ENCODE assay signal across 11 cellular contexts in the genomic region with DNA sequence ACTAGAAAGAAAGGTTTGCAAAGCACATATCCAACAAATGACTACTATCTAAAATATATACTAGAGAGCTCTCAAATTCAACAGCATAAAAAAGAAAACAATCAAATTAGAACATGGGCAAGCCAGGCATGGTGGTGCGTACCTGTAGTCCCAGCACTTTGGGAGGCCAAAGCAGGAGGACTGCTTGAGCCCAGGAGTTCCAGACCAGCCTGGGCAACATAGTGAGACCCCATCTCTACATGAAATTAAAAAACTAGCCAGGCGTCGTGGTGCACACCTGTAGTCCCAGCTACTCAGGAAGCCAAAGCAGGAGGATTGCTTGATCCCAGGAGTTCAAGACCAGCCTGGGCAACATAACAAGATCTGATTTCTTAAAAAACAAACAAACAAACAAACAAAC. TPM values are rescaled to one million over a fixed set of nuclear protein-coding genes. Genes with fewer than 3 reads are reported as not detected.
A peak's percentile ranks its signal among the peaks of the same experiment; 100 is the strongest.
DNase-seq lines count a peak whose midpoint lies in the region; ATAC-seq, FAIRE-seq and TF ChIP-seq lines count a peak whose summit lies in the region.
"Not testable (repeated sequence)": the region's sequence is repeated elsewhere in the genome, so short reads cannot be mapped to it uniquely, and the experiment has no call there.
"Had no signal": no experiment of that assay in that cellular context is flagged by ENCODE, and none has a peak within 500 bp of the region (broad histone marks: within the 10 kb centered on the region; RNA-seq: fewer than 3 reads in every experiment).

No MANE protein-coding gene starts in this region.

- TF ChIP-seq CTCF in DOHH2 (IDR thresholded peaks at IDR 0.05; ENCODE audit: low read depth, low read length, poor library complexity, severe bottlenecking); K562 (IDR thresholded peaks at IDR 0.05 in 2 of 3, conservative IDR thresholded peaks at IDR 0.05 in 1 of 3; ENCODE audit: insufficient read depth in 2 of 3, low read depth in 1 of 3, low read length in 3 of 3); HepG2 (CRISPR knock-in tag; IDR thresholded peaks at IDR 0.05); psoas muscle (IDR thresholded peaks at IDR 0.05): not testable (repeated sequence)

- H3K4me2 ChIP-seq in DOHH2 (ENCODE audit: low read length) = peak overlapping the region; percentile 65
- H3K4me2 ChIP-seq in K562 (ENCODE audit: insufficient read depth, low read length); HepG2 (ENCODE audit: low read depth, low read length): not testable (repeated sequence)

- not testable (repeated sequence) for H3K9me2 ChIP-seq in DOHH2 (replicated peaks; ENCODE audit: control insufficient read depth, low read length)

- BruUV-seq in K562 (replicated peaks; lab: Mats Ljungman, UMichigan); HepG2 (replicated peaks; lab: Mats Ljungman, UMichigan): not testable (repeated sequence)

- peaks cover 14% of the 10 kb centered on the region for H3K36me3 ChIP-seq in DOHH2 (ENCODE audit: control insufficient read depth, low read length)
- H3K36me3 ChIP-seq in SJSA1; K562 (ENCODE audit: control insufficient read depth, insufficient read depth, low read length); HepG2 (replicated peaks in 1 of 2; ENCODE audit: control insufficient read depth in 1 of 2, insufficient read depth in 2 of 2, low read length in 2 of 2); psoas muscle (ENCODE audit: insufficient read depth in 1 of 2, low read depth in 1 of 2): not testable (repeated sequence)

- in situ Hi-C loops in K562 (cut with MboI); HepG2 (cut with HindIII; ENCODE audit: extremely low pct_ligation_motif_present, low pct_unique_long_range_greater_than_20kb): not testable (repeated sequence)

- CTCF ChIA-PET in activated CD4-positive, alpha-beta T cell treated with anti-CD3 and anti-CD28 coated beads, Interleukin-2, amount 10 ng/mL, durations not matched to agents 7 days and 5 days (lab: Charles Lee) = interaction anchor here (0.5 to 1.1 kb wide), 3 partner anchors 15 to 832 kb away, joined by 3 read pairs; no protein-coding TSS in a partner anchor
- CTCF ChIA-PET in K562 (lab: Yijun Ruan, JAX; ENCODE audit: low intra/inter-chr PET ratio); HepG2 (lab: Yijun Ruan, JAX; ENCODE audit: low intra/inter-chr PET ratio, low total read pairs): not testable (repeated sequence)

- H3K4me3 Mint-ChIP-seq in activated CD4-positive, alpha-beta T cell treated with anti-CD3 and anti-CD28 coated beads, Interleukin-2, amount 10 ng/mL, durations not matched to agents 7 days and 5 days = not testable (repeated sequence)
- H3K4me3 Mint-ChIP-seq in activated T-helper 17 cell treated with anti-CD3 and anti-CD28 coated beads, Interleukin-2, amount 50 U/mL, for 72 hours = peak overlapping the region; percentile 82

- TF ChIP-seq RAD21 in K562 (CRISPR knock-in tag; conservative IDR thresholded peaks at IDR 0.05 in 1 of 2, IDR thresholded peaks at IDR 0.05 in 1 of 2); HepG2 (CRISPR knock-in tag; IDR thresholded peaks at IDR 0.05): not testable (repeated sequence)

- not testable (repeated sequence) for H3K9me1 ChIP-seq in K562 (ENCODE audit: control insufficient read depth, insufficient read depth, low read length)

- H3K4me1 ChIP-seq in DOHH2 (ENCODE audit: control insufficient read depth, low read length) (peaks cover 88% of the 10 kb centered on the region), SJSA1 (replicated peaks) (peaks cover 46% of the 10 kb centered on the region), K562 (replicated peaks in 1 of 2; ENCODE audit: control insufficient read depth in 2 of 2, insufficient read depth in 2 of 2, low read length in 2 of 2) (peaks cover 15% of the 10 kb centered on the region in 2 experiments; a peak in 4 of 5 replicates), HepG2 (ENCODE audit: insufficient read depth, low read length) (peaks cover 43% of the 10 kb centered on the region), psoas muscle (peaks cover 60% of the 10 kb centered on the region)

- not testable (repeated sequence) for H3K27me3 Mint-ChIP-seq in activated CD4-positive, alpha-beta T cell treated with anti-CD3 and anti-CD28 coated beads, Interleukin-2, amount 10 ng/mL, durations not matched to agents 7 days and 5 days; activated T-helper 17 cell treated with anti-CD3 and anti-CD28 coated beads, Interleukin-2, amount 50 U/mL, for 72 hours

- 96% methylated on average over 3 of the region's 3 CpGs for WGBS in K562 (ENCODE audit: insufficient coverage, low coverage, missing lambda C conversion rate)
- 95% methylated on average over 3 of the region's 3 CpGs for WGBS in HepG2 (ENCODE audit: low lambda C conversion rate)
- WGBS in psoas muscle, 3 donors = 95 to 100% (median 95%) methylated on average over 3 of the region's 3 CpGs

- FAIRE-seq in K562 (lab: Jason Lieb, UNC); HepG2 (lab: Jason Lieb, UNC): not testable (repeated sequence)

- not testable (repeated sequence) for H2AFZ ChIP-seq in K562 (ENCODE audit: low read depth, low read length); HepG2 (ENCODE audit: low read length)

- intact Hi-C loops in K562 (cut with micrococcal nuclease) = loop anchor here (5.0 kb wide), 1 partner anchor 48 kb away; the partner anchor contains the start of genes C19orf44 and CALR3
- intact Hi-C loops in HepG2 (cut with micrococcal nuclease; ENCODE audit: unreplicated experiment) = loop anchor here (10.0 kb wide), 1 partner anchor 46 kb away; the partner anchor contains the start of genes C19orf44 and CALR3
- intact Hi-C loops in psoas muscle (cut with DNase I) = not testable (repeated sequence)

- not testable (repeated sequence) for TF ChIP-seq EP300 in K562 (IDR thresholded peaks at IDR 0.05; ENCODE audit: low read length); HepG2 (IDR thresholded peaks at IDR 0.05; ENCODE audit: low read depth in 2 of 2, low read length in 2 of 2); HepG2 (CRISPR knock-in tag; IDR thresholded peaks at IDR 0.05; ENCODE audit: borderline replicate concordance)

- peak overlapping the region; percentile 98 for H3K27ac ChIP-seq in DOHH2 (ENCODE audit: low read depth, low read length)
- H3K27ac ChIP-seq in SJSA1 = peak overlapping the region; percentile 65
- H3K27ac ChIP-seq in K562 (ENCODE audit: extremely low read depth, low read depth, low read length); HepG2 (ENCODE audit: extremely low read length, insufficient read depth, low read length): not testable (repeated sequence)
- peak overlapping the region; percentile 82 for H3K27ac ChIP-seq in psoas muscle

- peaks cover 12% of the 10 kb centered on the region for H3K36me3 Mint-ChIP-seq in activated CD4-positive, alpha-beta T cell treated with anti-CD3 and anti-CD28 coated beads, Interleukin-2, amount 10 ng/mL, durations not matched to agents 7 days and 5 days (ENCODE audit: low read depth)
- H3K36me3 Mint-ChIP-seq in activated T-helper 17 cell treated with anti-CD3 and anti-CD28 coated beads, Interleukin-2, amount 50 U/mL, for 72 hours (ENCODE audit: low read depth) = peaks cover 39% of the 10 kb centered on the region

- not testable (repeated sequence) for H3K9ac ChIP-seq in K562 (ENCODE audit: insufficient read depth in 1 of 2, low read depth in 2 of 2, low read length in 2 of 2); HepG2 (ENCODE audit: insufficient read depth, low read depth, low read length)

- H3K79me2 ChIP-seq in DOHH2 (ENCODE audit: control insufficient read depth, low read length) (peaks cover 90% of the 10 kb centered on the region), K562 (ENCODE audit: control insufficient read depth, insufficient read depth, low read length) (peaks cover 63% of the 10 kb centered on the region), HepG2 (ENCODE audit: insufficient read depth, low read length) (peaks cover 83% of the 10 kb centered on the region)

- not testable (repeated sequence) for H3K27me3 ChIP-seq in DOHH2 (ENCODE audit: control insufficient read depth, low read length); SJSA1 (replicated peaks); K562 (ENCODE audit: control insufficient read depth in 2 of 2, insufficient read depth in 2 of 2, low read length in 2 of 2); HepG2 (ENCODE audit: control insufficient read depth in 1 of 2, insufficient read depth in 2 of 2, low read length in 2 of 2); psoas muscle (ENCODE audit: insufficient read depth in 3 of 3, low read length in 2 of 3)

- peak overlapping the region; percentile 87 for H3K27ac Mint-ChIP-seq in activated CD4-positive, alpha-beta T cell treated with anti-CD3 and anti-CD28 coated beads, Interleukin-2, amount 10 ng/mL, durations not matched to agents 7 days and 5 days
- peak overlapping the region; percentile 98 for H3K27ac Mint-ChIP-seq in activated T-helper 17 cell treated with anti-CD3 and anti-CD28 coated beads, Interleukin-2, amount 50 U/mL, for 72 hours

- not testable (repeated sequence) for ATAC-seq in activated T-helper 17 cell treated with anti-CD3 and anti-CD28 coated beads, Interleukin-2, amount 50 U/mL, for 72 hours (replicated peaks); K562; HepG2; psoas muscle

- H3F3A ChIP-seq in DOHH2 (ENCODE audit: control insufficient read depth, insufficient read depth) = peaks cover 50% of the 10 kb centered on the region

- H4K20me1 ChIP-seq in DOHH2 (ENCODE audit: control insufficient read depth, insufficient read depth, low read depth, low read length); HepG2 (ENCODE audit: insufficient read depth, low read length): not testable (repeated sequence)
- peaks cover 16% of the 10 kb centered on the region; the same call in 1 of the 2 replicates for H4K20me1 ChIP-seq in K562 (replicated peaks; ENCODE audit: control insufficient read depth, insufficient read depth, low read length)

- not testable (repeated sequence) for TF ChIP-seq POLR2A in K562 (conservative IDR thresholded peaks at IDR 0.05); HepG2 (IDR thresholded peaks at IDR 0.05; ENCODE audit: insufficient read depth in 1 of 2, low read depth in 2 of 2, low read length in 2 of 2)

- not testable (repeated sequence) for H3K9me3 Mint-ChIP-seq in activated CD4-positive, alpha-beta T cell treated with anti-CD3 and anti-CD28 coated beads, Interleukin-2, amount 10 ng/mL, durations not matched to agents 7 days and 5 days; activated T-helper 17 cell treated with anti-CD3 and anti-CD28 coated beads, Interleukin-2, amount 50 U/mL, for 72 hours

- POLR2A ChIA-PET in activated CD4-positive, alpha-beta T cell treated with anti-CD3 and anti-CD28 coated beads, Interleukin-2, amount 10 ng/mL, durations not matched to agents 7 days and 5 days (lab: Charles Lee); HepG2 (lab: Yijun Ruan, JAX): not testable (repeated sequence)
- POLR2A ChIA-PET in K562 (lab: Yijun Ruan, JAX) = interaction anchor here (0.6 to 1.0 kb wide), 2 partner anchors 9 to 871 kb away, joined by 3 to 5 read pairs; no protein-coding TSS in a partner anchor

- peak overlapping the region; percentile 60 for H3K4me3 ChIP-seq in DOHH2 (ENCODE audit: low read length)
- H3K4me3 ChIP-seq in SJSA1; K562; HepG2 (replicated peaks in 1 of 3; ENCODE audit: insufficient read depth in 1 of 3, low read depth in 2 of 3, low read length in 3 of 3); psoas muscle: not testable (repeated sequence)

- H3K4me1 Mint-ChIP-seq in activated CD4-positive, alpha-beta T cell treated with anti-CD3 and anti-CD28 coated beads, Interleukin-2, amount 10 ng/mL, durations not matched to agents 7 days and 5 days = peaks cover 48% of the 10 kb centered on the region
- H3K4me1 Mint-ChIP-seq in activated T-helper 17 cell treated with anti-CD3 and anti-CD28 coated beads, Interleukin-2, amount 50 U/mL, for 72 hours = peaks cover 48% of the 10 kb centered on the region

- DNase-seq in SJSA1 (ENCODE audit: low read depth in 1 of 2, low spot score in 2 of 2); activated CD4-positive, alpha-beta T cell treated with anti-CD3 and anti-CD28 coated beads, Interleukin-2, amount 10 ng/mL, durations not matched to agents 7 days and 5 days; K562 (ENCODE audit: extremely low read depth in 1 of 4, low spot score in 3 of 4); HepG2 (ENCODE audit: low spot score); psoas muscle: not testable (repeated sequence)

- not testable (repeated sequence) for H3K9me3 ChIP-seq in DOHH2 (ENCODE audit: control insufficient read depth, insufficient read depth, low read length); SJSA1 (replicated peaks); K562 (replicated peaks; ENCODE audit: control insufficient read depth, insufficient read depth, low read depth, low read length); HepG2 (ENCODE audit: low read length); psoas muscle

RNA-seq across cellular contexts. Expression of gene EPS15L1, which starts 22.9 kb away (rescaled TPM):
- 6.8 and 8.2 TPM in 2 replicates for total RNA-seq in SJSA1 (2014; rRNA removed; shearing (Covaris generic))
- 10 to 100 TPM; 33.3 to 39.1 TPM for total RNA-seq in activated CD4-positive, alpha-beta T cell treated with anti-CD3 and anti-CD28 coated beads, Interleukin-2, amount 10 ng/mL, durations not matched to agents 7 days and 5 days
- 10 to 100 TPM; 35.6 to 45.0 TPM for total RNA-seq in activated T-helper 17 cell treated with anti-CD3 and anti-CD28 coated beads, Interleukin-2, amount 50 U/mL, for 72 hours
- total RNA-seq in K562 (2011; cell fraction: chromatin; rRNA removed; ENCODE audit: low replicate concordance) = 81.9 and 116 TPM in 2 replicates
- total RNA-seq in K562 (2011; cell fraction: nucleolus; rRNA removed) = 54.3 and 56.0 TPM in 2 replicates
- 55.7 and 62.1 TPM in 2 replicates for total RNA-seq in K562 (2011; cell fraction: nucleoplasm; rRNA removed)
- total RNA-seq in K562 (2014; rRNA removed) (11.0 and 13.5 TPM in 2 replicates), K562 (2014; rRNA removed; fragmentation: Illumina TruSeq; extraction: Trizol) (12.2 and 12.3 TPM in 2 replicates), K562 (2015; rRNA removed; fragmentation: Illumina TruSeq; extraction: Trizol) (14.7 and 15.9 TPM in 2 replicates), K562 (2021) (37.1 and 38.1 TPM in 2 replicates), HepG2 (2016; rRNA removed; fragmentation: Illumina TruSeq; extraction: Trizol) (7.0 and 8.6 TPM in 2 replicates), psoas muscle (100 to 1,000 TPM in 2 of 4 donors, 10 to 100 TPM in 2; 49.1 to 125 (median 86.1) TPM)
- polyA plus RNA-seq in K562 (2011; rRNA removed) (7.4 and 16.2 TPM in 2 replicates), K562 (2014; fragmentation: Illumina TruSeq; extraction: Trizol) (25.1 and 28.4 TPM in 2 replicates), K562 (2014; fragmentation: Nextera tagmentation; extraction: Ambion mirVana) (1 to 10 TPM; 4.7 TPM), K562 (2014; rRNA removed) (15.6 and 18.7 TPM in 2 replicates), HepG2 (2011; rRNA removed) (14.0 and 16.5 TPM in 2 replicates), psoas muscle (10 to 100 TPM; 60.7 to 80.2 (median 65.4) TPM)
- 9.5 and 11.2 TPM in 2 replicates for polyA plus RNA-seq in K562 (2011; cell fraction: cytosol; rRNA removed)
- 18.8 and 20.5 TPM in 2 replicates for polyA plus RNA-seq in K562 (2011; cell fraction: nucleus; rRNA removed)
- polyA plus RNA-seq in K562 (2012) = 31.3 and 33.6 TPM in 2 replicates
- polyA minus RNA-seq in K562 (2011; rRNA and poly(A)+ RNA removed) = 15.2 and 18.3 TPM in 2 replicates
- 13.2 and 27.3 TPM in 2 replicates for polyA minus RNA-seq in K562 (2011; cell fraction: cytosol; rRNA and poly(A)+ RNA removed)
- polyA minus RNA-seq in K562 (2011; cell fraction: nucleus; rRNA and poly(A)+ RNA removed) = 17.1 and 27.9 TPM in 2 replicates
- 3.7 and 4.1 TPM in 2 replicates for total RNA-seq in HepG2 (2016; cell fraction: cytosol; rRNA removed; fragmentation: Illumina TruSeq; extraction: Trizol; ENCODE audit: low read depth)
- total RNA-seq in HepG2 (2016; cell fraction: insoluble cytoplasmic fraction; rRNA removed; fragmentation: Illumina TruSeq; extraction: Trizol) = 8.4 and 8.7 TPM in 2 replicates
- 5.5 and 7.2 TPM in 2 replicates for total RNA-seq in HepG2 (2016; cell fraction: membrane; rRNA removed; fragmentation: Illumina TruSeq; extraction: Trizol)
- total RNA-seq in HepG2 (2016; cell fraction: nucleus; rRNA removed; fragmentation: Illumina TruSeq; extraction: Trizol) = 16.1 and 18.4 TPM in 2 replicates
- polyA plus RNA-seq in HepG2 (2011; cell fraction: cytosol; rRNA removed) = 8.2 and 8.5 TPM in 2 replicates
- 28.2 and 31.7 TPM in 2 replicates for polyA plus RNA-seq in HepG2 (2011; cell fraction: nucleus; rRNA removed)
- 23.7 and 24.6 TPM in 2 replicates for polyA plus RNA-seq in HepG2 (2012)
- polyA plus RNA-seq in HepG2 (2016; cell fraction: cytosol; fragmentation: Illumina TruSeq; extraction: Trizol; ENCODE audit: low read depth) = 2.8 TPM in 2 replicates
- polyA plus RNA-seq in HepG2 (2016; cell fraction: insoluble cytoplasmic fraction; fragmentation: Illumina TruSeq; extraction: Trizol; ENCODE audit: low read depth) = 18.3 and 21.1 TPM in 2 replicates
- 3.9 and 5.1 TPM in 2 replicates for polyA plus RNA-seq in HepG2 (2016; cell fraction: membrane; fragmentation: Illumina TruSeq; extraction: Trizol; ENCODE audit: low read depth)
- polyA plus RNA-seq in HepG2 (2016; cell fraction: nucleus; fragmentation: Illumina TruSeq; extraction: Trizol; ENCODE audit: insufficient read depth, low read depth) = 25.3 and 31.3 TPM in 2 replicates
- 22.5 and 23.7 TPM in 2 replicates for polyA minus RNA-seq in HepG2 (2011; rRNA and poly(A)+ RNA removed; ENCODE audit: low replicate concordance)
- polyA minus RNA-seq in HepG2 (2011; cell fraction: cytosol; rRNA and poly(A)+ RNA removed) = 13.0 and 19.8 TPM in 2 replicates
- polyA minus RNA-seq in HepG2 (2011; cell fraction: nucleus; rRNA and poly(A)+ RNA removed) = 31.8 and 42.8 TPM in 2 replicates

RNA-seq across cellular contexts. Expression of gene CALR3, which starts 47.1 kb away (rescaled TPM):
- not detected in 2 replicates for total RNA-seq in SJSA1 (2014; rRNA removed; shearing (Covaris generic))
- total RNA-seq in activated CD4-positive, alpha-beta T cell treated with anti-CD3 and anti-CD28 coated beads, Interleukin-2, amount 10 ng/mL, durations not matched to agents 7 days and 5 days = not detected
- not detected for total RNA-seq in activated T-helper 17 cell treated with anti-CD3 and anti-CD28 coated beads, Interleukin-2, amount 50 U/mL, for 72 hours
- not detected in 2 replicates for total RNA-seq in K562 (2011; cell fraction: chromatin; rRNA removed; ENCODE audit: low replicate concordance)
- total RNA-seq in K562 (2011; cell fraction: nucleolus; rRNA removed) = not detected in 2 replicates
- total RNA-seq in K562 (2011; cell fraction: nucleoplasm; rRNA removed) = not detected in 2 replicates
- total RNA-seq in K562 (2014; rRNA removed) (0.41 TPM in 1 of 2 replicates, not detected in the other), K562 (2014; rRNA removed; fragmentation: Illumina TruSeq; extraction: Trizol) (0.18 and 0.19 TPM in 2 replicates), K562 (2015; rRNA removed; fragmentation: Illumina TruSeq; extraction: Trizol) (not detected in 2 replicates), K562 (2021) (not detected in 2 replicates), HepG2 (2016; rRNA removed; fragmentation: Illumina TruSeq; extraction: Trizol) (not detected in 2 replicates), psoas muscle (under 1 TPM in 1 of 4 donors, not detected in 3; 0.32 TPM)
- polyA plus RNA-seq in K562 (2011; rRNA removed) (0.15 TPM in 1 of 2 replicates, not detected in the other), K562 (2014; fragmentation: Illumina TruSeq; extraction: Trizol) (not detected in 2 replicates), K562 (2014; fragmentation: Nextera tagmentation; extraction: Ambion mirVana) (under 1 TPM; 0.22 to 0.24 TPM), K562 (2014; rRNA removed) (not detected in 2 replicates), HepG2 (2011; rRNA removed) (not detected in 2 replicates), psoas muscle (under 1 TPM in 2 of 3 donors, not detected in 1; 0.07 to 0.25 TPM)
- not detected in 2 replicates for polyA plus RNA-seq in K562 (2011; cell fraction: cytosol; rRNA removed)
- polyA plus RNA-seq in K562 (2011; cell fraction: nucleus; rRNA removed) = not detected in 2 replicates
- polyA plus RNA-seq in K562 (2012) = 0.07 TPM in 1 of 2 replicates, not detected in the other
- polyA minus RNA-seq in K562 (2011; rRNA and poly(A)+ RNA removed) = 0.24 TPM in 1 of 2 replicates, not detected in the other
- polyA minus RNA-seq in K562 (2011; cell fraction: cytosol; rRNA and poly(A)+ RNA removed) = not detected in 2 replicates
- not detected in 2 replicates for polyA minus RNA-seq in K562 (2011; cell fraction: nucleus; rRNA and poly(A)+ RNA removed)
- total RNA-seq in HepG2 (2016; cell fraction: cytosol; rRNA removed; fragmentation: Illumina TruSeq; extraction: Trizol; ENCODE audit: low read depth) = not detected in 2 replicates
- not detected in 2 replicates for total RNA-seq in HepG2 (2016; cell fraction: insoluble cytoplasmic fraction; rRNA removed; fragmentation: Illumina TruSeq; extraction: Trizol)
- not detected in 2 replicates for total RNA-seq in HepG2 (2016; cell fraction: membrane; rRNA removed; fragmentation: Illumina TruSeq; extraction: Trizol)
- not detected in 2 replicates for total RNA-seq in HepG2 (2016; cell fraction: nucleus; rRNA removed; fragmentation: Illumina TruSeq; extraction: Trizol)
- not detected in 2 replicates for polyA plus RNA-seq in HepG2 (2011; cell fraction: cytosol; rRNA removed)
- polyA plus RNA-seq in HepG2 (2011; cell fraction: nucleus; rRNA removed) = not detected in 2 replicates
- 0.16 TPM in 1 of 2 replicates, not detected in the other for polyA plus RNA-seq in HepG2 (2012)
- polyA plus RNA-seq in HepG2 (2016; cell fraction: cytosol; fragmentation: Illumina TruSeq; extraction: Trizol; ENCODE audit: low read depth) = not detected in 2 replicates
- polyA plus RNA-seq in HepG2 (2016; cell fraction: insoluble cytoplasmic fraction; fragmentation: Illumina TruSeq; extraction: Trizol; ENCODE audit: low read depth) = not detected in 2 replicates
- polyA plus RNA-seq in HepG2 (2016; cell fraction: membrane; fragmentation: Illumina TruSeq; extraction: Trizol; ENCODE audit: low read depth) = not detected in 2 replicates
- polyA plus RNA-seq in HepG2 (2016; cell fraction: nucleus; fragmentation: Illumina TruSeq; extraction: Trizol; ENCODE audit: insufficient read depth, low read depth) = not detected in 2 replicates
- not detected in 2 replicates for polyA minus RNA-seq in HepG2 (2011; rRNA and poly(A)+ RNA removed; ENCODE audit: low replicate concordance)
- not detected in 2 replicates for polyA minus RNA-seq in HepG2 (2011; cell fraction: cytosol; rRNA and poly(A)+ RNA removed)
- polyA minus RNA-seq in HepG2 (2011; cell fraction: nucleus; rRNA and poly(A)+ RNA removed) = not detected in 2 replicates
- total RNA-seq: Calu3, G401 had no signal
- polyA plus RNA-seq: AG04450, BJ had no signal

RNA-seq across cellular contexts. Expression of gene C19orf44, which starts 47.3 kb away (rescaled TPM):
- 1.2 and 3.0 TPM in 2 replicates for total RNA-seq in SJSA1 (2014; rRNA removed; shearing (Covaris generic))
- total RNA-seq in activated CD4-positive, alpha-beta T cell treated with anti-CD3 and anti-CD28 coated beads, Interleukin-2, amount 10 ng/mL, durations not matched to agents 7 days and 5 days = 1 to 10 TPM; 3.1 to 3.9 TPM
- total RNA-seq in activated T-helper 17 cell treated with anti-CD3 and anti-CD28 coated beads, Interleukin-2, amount 50 U/mL, for 72 hours = 1 to 10 TPM; 4.0 to 4.2 TPM
- total RNA-seq in K562 (2011; cell fraction: chromatin; rRNA removed; ENCODE audit: low replicate concordance) = 21.2 and 28.6 TPM in 2 replicates
- total RNA-seq in K562 (2011; cell fraction: nucleolus; rRNA removed) = 10.8 and 13.3 TPM in 2 replicates
- 10.6 and 15.0 TPM in 2 replicates for total RNA-seq in K562 (2011; cell fraction: nucleoplasm; rRNA removed)
- total RNA-seq in K562 (2014; rRNA removed) (2.2 and 4.1 TPM in 2 replicates), K562 (2014; rRNA removed; fragmentation: Illumina TruSeq; extraction: Trizol) (3.5 and 4.2 TPM in 2 replicates), K562 (2015; rRNA removed; fragmentation: Illumina TruSeq; extraction: Trizol) (3.5 and 3.8 TPM in 2 replicates), K562 (2021) (4.7 and 6.6 TPM in 2 replicates), HepG2 (2016; rRNA removed; fragmentation: Illumina TruSeq; extraction: Trizol) (3.6 and 4.3 TPM in 2 replicates), psoas muscle (1 to 10 TPM; 3.8 to 7.1 (median 5.2) TPM)
- polyA plus RNA-seq in K562 (2011; rRNA removed) (2.8 TPM in 2 replicates), K562 (2014; fragmentation: Illumina TruSeq; extraction: Trizol) (4.7 and 7.7 TPM in 2 replicates), K562 (2014; fragmentation: Nextera tagmentation; extraction: Ambion mirVana) (under 1 TPM; 0.41 to 0.51 TPM), K562 (2014; rRNA removed) (4.3 and 5.2 TPM in 2 replicates), HepG2 (2011; rRNA removed) (3.2 and 4.1 TPM in 2 replicates), psoas muscle (1 to 10 TPM; 5.7 to 7.4 (median 6.1) TPM)
- polyA plus RNA-seq in K562 (2011; cell fraction: cytosol; rRNA removed) = 1.9 and 3.4 TPM in 2 replicates
- polyA plus RNA-seq in K562 (2011; cell fraction: nucleus; rRNA removed) = 5.4 and 11.4 TPM in 2 replicates
- 3.7 and 4.9 TPM in 2 replicates for polyA plus RNA-seq in K562 (2012)
- polyA minus RNA-seq in K562 (2011; rRNA and poly(A)+ RNA removed) = 1.9 and 2.1 TPM in 2 replicates
- 2.7 and 4.2 TPM in 2 replicates for polyA minus RNA-seq in K562 (2011; cell fraction: cytosol; rRNA and poly(A)+ RNA removed)
- polyA minus RNA-seq in K562 (2011; cell fraction: nucleus; rRNA and poly(A)+ RNA removed) = 4.4 and 5.7 TPM in 2 replicates
- total RNA-seq in HepG2 (2016; cell fraction: cytosol; rRNA removed; fragmentation: Illumina TruSeq; extraction: Trizol; ENCODE audit: low read depth) = 2.6 and 3.0 TPM in 2 replicates
- 2.7 and 3.1 TPM in 2 replicates for total RNA-seq in HepG2 (2016; cell fraction: insoluble cytoplasmic fraction; rRNA removed; fragmentation: Illumina TruSeq; extraction: Trizol)
- total RNA-seq in HepG2 (2016; cell fraction: membrane; rRNA removed; fragmentation: Illumina TruSeq; extraction: Trizol) = 1.9 and 2.2 TPM in 2 replicates
- 4.6 and 4.8 TPM in 2 replicates for total RNA-seq in HepG2 (2016; cell fraction: nucleus; rRNA removed; fragmentation: Illumina TruSeq; extraction: Trizol)
- polyA plus RNA-seq in HepG2 (2011; cell fraction: cytosol; rRNA removed) = 3.3 and 3.5 TPM in 2 replicates
- polyA plus RNA-seq in HepG2 (2011; cell fraction: nucleus; rRNA removed) = 10.6 and 11.2 TPM in 2 replicates
- 3.4 and 5.4 TPM in 2 replicates for polyA plus RNA-seq in HepG2 (2012)
- polyA plus RNA-seq in HepG2 (2016; cell fraction: cytosol; fragmentation: Illumina TruSeq; extraction: Trizol; ENCODE audit: low read depth) = 0.60 and 0.90 TPM in 2 replicates
- 3.6 and 4.3 TPM in 2 replicates for polyA plus RNA-seq in HepG2 (2016; cell fraction: insoluble cytoplasmic fraction; fragmentation: Illumina TruSeq; extraction: Trizol; ENCODE audit: low read depth)
- polyA plus RNA-seq in HepG2 (2016; cell fraction: membrane; fragmentation: Illumina TruSeq; extraction: Trizol; ENCODE audit: low read depth) = 1.5 TPM in 2 replicates
- polyA plus RNA-seq in HepG2 (2016; cell fraction: nucleus; fragmentation: Illumina TruSeq; extraction: Trizol; ENCODE audit: insufficient read depth, low read depth) = 10.2 and 12.1 TPM in 2 replicates
- 2.9 and 3.4 TPM in 2 replicates for polyA minus RNA-seq in HepG2 (2011; rRNA and poly(A)+ RNA removed; ENCODE audit: low replicate concordance)
- 2.4 and 4.4 TPM in 2 replicates for polyA minus RNA-seq in HepG2 (2011; cell fraction: cytosol; rRNA and poly(A)+ RNA removed)
- polyA minus RNA-seq in HepG2 (2011; cell fraction: nucleus; rRNA and poly(A)+ RNA removed) = 6.7 and 8.1 TPM in 2 replicates
